ENCODE assay signal across 10 cellular contexts in the genomic region with DNA sequence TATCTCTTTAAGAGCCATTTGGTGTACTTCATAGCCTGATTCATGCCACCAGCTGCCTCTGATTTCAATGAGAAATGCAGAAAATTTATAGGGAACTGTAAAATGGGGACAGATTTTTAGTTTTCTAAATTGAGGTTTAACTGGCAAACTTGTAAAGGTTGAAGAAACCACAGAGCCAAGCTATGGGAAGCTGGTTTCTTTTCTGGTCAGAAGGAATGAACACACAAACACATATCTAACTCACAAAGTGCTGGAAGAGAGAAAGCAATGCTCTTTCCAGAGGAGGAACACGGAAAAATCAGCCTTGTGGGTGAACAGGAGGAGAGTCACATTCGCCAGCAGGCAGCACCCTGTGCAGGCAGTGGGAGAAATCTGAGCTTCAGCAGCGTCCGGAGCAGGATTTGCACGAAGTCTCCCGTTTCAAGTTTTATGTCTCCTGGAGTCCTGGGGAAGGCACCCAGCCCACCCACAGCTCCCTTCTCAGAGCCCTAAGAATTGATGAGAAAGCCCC. TPM values are rescaled to one million over a fixed set of nuclear protein-coding genes. Genes with fewer than 3 reads are reported as not detected.
A peak's percentile ranks its signal among the peaks of the same experiment; 100 is the strongest.
DNase-seq lines count a peak whose midpoint lies in the region; ATAC-seq and TF ChIP-seq lines count a peak whose summit lies in the region.
"Had no signal": no experiment of that assay in that cellular context is flagged by ENCODE, and none has a peak within 500 bp of the region (broad histone marks: within the 10 kb centered on the region; RNA-seq: fewer than 3 reads in every experiment).

No MANE protein-coding gene starts in this region.

- H3K9me3 Mint-ChIP-seq in brain, result no peaks in the 10 kb centered on the region

- DNase-seq in GM03348 (ENCODE audit: low spot score) (peak; percentile 59), renal cortical epithelial cell (ENCODE audit: low read depth) (peak; percentile 54), UCSD-AML1 (lab: John Stamatoyannopoulos, UW; ENCODE audit: unreplicated experiment) (no peak), occipital lobe (lab: John Stamatoyannopoulos, UW) (no peak), NOMO-1 (lab: John Stamatoyannopoulos, UW; ENCODE audit: unreplicated experiment in 2 of 2) (no peak)
- DNase-seq: stimulated activated CD4-positive, alpha-beta T cell treated with anti-CD3 and anti-CD28 coated beads, Interleukin-2, amount 100 ng/mL, for 48 hours had no signal

- peaks cover 3% of the 10 kb centered on the region for H3K27me3 Mint-ChIP-seq in brain

- peak overlapping the region; percentile 19 for H3K9ac ChIP-seq in iPS-18a (ENCODE audit: low read length)

- no peak overlapping the region for H3K27ac ChIP-seq in iPS-18a (ENCODE audit: low read length)
- H3K27ac ChIP-seq: PC-9 had no signal

- H3K36me3 Mint-ChIP-seq in brain, result no peaks in the 10 kb centered on the region

- H3K27ac Mint-ChIP-seq in brain, result peak overlapping the region; percentile 74 to 97 (median 89)

- H3K4me1 Mint-ChIP-seq in brain, result peaks cover 76% of the 10 kb centered on the region

- no peak for TF ChIP-seq CTCF in brain (conservative IDR thresholded peaks at IDR 0.05)

- peaks cover 16% of the 10 kb centered on the region for H3K4me1 ChIP-seq in iPS-18a (ENCODE audit: control insufficient read depth, low read depth, low read length)

- H3K36me3 ChIP-seq in iPS-18a (ENCODE audit: control insufficient read depth, low read depth, low read length), result no peaks in the 10 kb centered on the region

- ATAC-seq in GM18867 (IDR thresholded peaks at IDR 0.05; ENCODE audit: unreplicated experiment), result no peak

- peak overlapping the region; percentile 72 for H3K4me3 ChIP-seq in iPS-18a (ENCODE audit: low read length)
- H3K4me3 ChIP-seq: PC-9 had no signal

- peak overlapping the region; percentile 81 to 89 (median 82) for H3K4me3 Mint-ChIP-seq in brain

- no peaks in the 10 kb centered on the region for H3K9me3 ChIP-seq in iPS-18a (ENCODE audit: control insufficient read depth, low read depth, low read length)

- peaks cover 18% of the 10 kb centered on the region for H3K27me3 ChIP-seq in iPS-18a (ENCODE audit: control insufficient read depth, insufficient read depth, low read length)

RNA-seq across cellular contexts. Expression of a gene that starts 0.5 kb away (rescaled TPM):
- polyA plus RNA-seq in brain (ENCODE audit: insufficient read depth, low read depth, low replicate concordance), result 4.0 TPM
- total RNA-seq in renal cortical epithelial cell (0.52 and 3.5 TPM in 2 replicates), occipital lobe (17.2 TPM)
- total RNA-seq: PC-9 had no signal

Comparison
In these comparisons a context has a peak if more than half of its experiments do, and no peak if none do; other contexts are left out.
1. DNase-seq: peak in GM03348 (single experiment) and renal cortical epithelial cell (single experiment); none in UCSD-AML1 (single experiment), occipital lobe (single experiment) and NOMO-1 (0 of 2).